In the genomic region with DNA sequence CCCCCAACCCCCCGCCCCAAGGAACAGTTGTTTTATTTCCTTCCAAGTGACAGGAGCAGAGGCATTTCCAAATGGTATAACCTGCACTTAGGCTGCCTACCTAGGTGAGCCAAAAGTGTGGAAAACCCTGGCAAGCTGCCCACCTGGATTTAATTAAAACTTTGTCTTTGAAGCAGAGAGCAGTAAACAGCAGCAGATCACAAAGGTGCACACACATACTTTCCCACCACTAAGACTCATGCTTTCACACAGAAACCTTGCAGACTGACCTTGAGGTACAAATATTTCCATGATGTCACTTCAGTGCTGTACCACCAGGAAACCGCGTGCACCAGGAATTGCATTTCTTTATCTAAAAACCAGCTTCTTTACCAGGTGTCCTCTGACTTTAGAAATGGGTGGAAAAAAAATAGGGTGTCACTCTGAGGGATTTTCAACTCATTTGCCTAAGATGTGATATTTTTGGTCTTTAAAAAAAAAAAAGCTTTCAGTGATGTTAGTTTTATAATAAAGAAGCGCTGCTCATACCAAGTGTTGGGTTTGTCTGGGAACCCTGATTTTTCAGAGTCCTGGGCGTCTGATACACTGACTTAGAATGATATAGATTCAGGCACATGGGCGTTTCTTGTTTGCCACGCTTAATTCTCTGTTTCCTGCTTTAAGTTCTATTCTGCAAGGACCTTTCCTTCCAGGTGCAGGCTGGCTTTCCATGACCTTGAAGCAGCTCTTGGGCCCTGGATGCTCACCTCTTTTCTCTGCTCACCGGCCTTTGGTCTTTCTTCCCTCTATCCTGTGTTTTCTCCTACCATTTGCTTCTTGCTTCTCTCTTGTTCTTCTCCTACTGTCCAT, we compare ENCODE assay signal across 1 cellular context.
TF ChIP-seq lines count a peak whose summit lies in the region.

No MANE protein-coding gene starts in this region.

TF ChIP-seq in GM12878, 131 proteins besides CTCF, POLR2A, EP300 and RAD21 (continued from another document and continues in another):
- TF ChIP-seq, protein P1, sequence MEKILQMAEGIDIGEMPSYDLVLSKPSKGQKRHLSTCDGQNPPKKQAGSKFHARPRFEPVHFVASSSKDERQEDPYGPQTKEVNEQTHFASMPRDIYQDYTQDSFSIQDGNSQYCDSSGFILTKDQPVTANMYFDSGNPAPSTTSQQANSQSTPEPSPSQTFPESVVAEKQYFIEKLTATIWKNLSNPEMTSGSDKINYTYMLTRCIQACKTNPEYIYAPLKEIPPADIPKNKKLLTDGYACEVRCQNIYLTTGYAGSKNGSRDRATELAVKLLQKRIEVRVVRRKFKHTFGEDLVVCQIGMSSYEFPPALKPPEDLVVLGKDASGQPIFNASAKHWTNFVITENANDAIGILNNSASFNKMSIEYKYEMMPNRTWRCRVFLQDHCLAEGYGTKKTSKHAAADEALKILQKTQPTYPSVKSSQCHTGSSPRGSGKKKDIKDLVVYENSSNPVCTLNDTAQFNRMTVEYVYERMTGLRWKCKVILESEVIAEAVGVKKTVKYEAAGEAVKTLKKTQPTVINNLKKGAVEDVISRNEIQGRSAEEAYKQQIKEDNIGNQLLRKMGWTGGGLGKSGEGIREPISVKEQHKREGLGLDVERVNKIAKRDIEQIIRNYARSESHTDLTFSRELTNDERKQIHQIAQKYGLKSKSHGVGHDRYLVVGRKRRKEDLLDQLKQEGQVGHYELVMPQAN (conservative IDR thresholded peaks at IDR 0.05): no peak
- 0 out of 2 replicates have a peak, but pooled peaks have one; percentile 48 for TF ChIP-seq CHD2 (IDR thresholded peaks at IDR 0.05; ENCODE audit: borderline replicate concordance, low read depth, low read length)
- TF ChIP-seq, protein P2, sequence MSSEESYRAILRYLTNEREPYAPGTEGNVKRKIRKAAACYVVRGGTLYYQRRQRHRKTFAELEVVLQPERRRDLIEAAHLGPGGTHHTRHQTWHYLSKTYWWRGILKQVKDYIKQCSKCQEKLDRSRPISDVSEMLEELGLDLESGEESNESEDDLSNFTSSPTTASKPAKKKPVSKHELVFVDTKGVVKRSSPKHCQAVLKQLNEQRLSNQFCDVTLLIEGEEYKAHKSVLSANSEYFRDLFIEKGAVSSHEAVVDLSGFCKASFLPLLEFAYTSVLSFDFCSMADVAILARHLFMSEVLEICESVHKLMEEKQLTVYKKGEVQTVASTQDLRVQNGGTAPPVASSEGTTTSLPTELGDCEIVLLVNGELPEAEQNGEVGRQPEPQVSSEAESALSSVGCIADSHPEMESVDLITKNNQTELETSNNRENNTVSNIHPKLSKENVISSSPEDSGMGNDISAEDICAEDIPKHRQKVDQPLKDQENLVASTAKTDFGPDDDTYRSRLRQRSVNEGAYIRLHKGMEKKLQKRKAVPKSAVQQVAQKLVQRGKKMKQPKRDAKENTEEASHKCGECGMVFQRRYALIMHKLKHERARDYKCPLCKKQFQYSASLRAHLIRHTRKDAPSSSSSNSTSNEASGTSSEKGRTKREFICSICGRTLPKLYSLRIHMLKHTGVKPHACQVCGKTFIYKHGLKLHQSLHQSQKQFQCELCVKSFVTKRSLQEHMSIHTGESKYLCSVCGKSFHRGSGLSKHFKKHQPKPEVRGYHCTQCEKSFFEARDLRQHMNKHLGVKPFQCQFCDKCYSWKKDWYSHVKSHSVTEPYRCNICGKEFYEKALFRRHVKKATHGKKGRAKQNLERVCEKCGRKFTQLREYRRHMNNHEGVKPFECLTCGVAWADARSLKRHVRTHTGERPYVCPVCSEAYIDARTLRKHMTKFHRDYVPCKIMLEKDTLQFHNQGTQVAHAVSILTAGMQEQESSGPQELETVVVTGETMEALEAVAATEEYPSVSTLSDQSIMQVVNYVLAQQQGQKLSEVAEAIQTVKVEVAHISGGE (CRISPR knock-in tag; IDR thresholded peaks at IDR 0.05): no peak
- no peak for TF ChIP-seq GATAD2B (conservative IDR thresholded peaks at IDR 0.05; ENCODE audit: low read depth)
- TF ChIP-seq TBL1XR1 (IDR thresholded peaks at IDR 0.05; ENCODE audit: low read depth, low read length): peak; percentile 57; the same call in 1 of the 2 replicates
- peak; percentile 64 for TF ChIP-seq SMAD1 (IDR thresholded peaks at IDR 0.05; ENCODE audit: low read depth, partially characterized antibody)
- TF ChIP-seq, protein P3, sequence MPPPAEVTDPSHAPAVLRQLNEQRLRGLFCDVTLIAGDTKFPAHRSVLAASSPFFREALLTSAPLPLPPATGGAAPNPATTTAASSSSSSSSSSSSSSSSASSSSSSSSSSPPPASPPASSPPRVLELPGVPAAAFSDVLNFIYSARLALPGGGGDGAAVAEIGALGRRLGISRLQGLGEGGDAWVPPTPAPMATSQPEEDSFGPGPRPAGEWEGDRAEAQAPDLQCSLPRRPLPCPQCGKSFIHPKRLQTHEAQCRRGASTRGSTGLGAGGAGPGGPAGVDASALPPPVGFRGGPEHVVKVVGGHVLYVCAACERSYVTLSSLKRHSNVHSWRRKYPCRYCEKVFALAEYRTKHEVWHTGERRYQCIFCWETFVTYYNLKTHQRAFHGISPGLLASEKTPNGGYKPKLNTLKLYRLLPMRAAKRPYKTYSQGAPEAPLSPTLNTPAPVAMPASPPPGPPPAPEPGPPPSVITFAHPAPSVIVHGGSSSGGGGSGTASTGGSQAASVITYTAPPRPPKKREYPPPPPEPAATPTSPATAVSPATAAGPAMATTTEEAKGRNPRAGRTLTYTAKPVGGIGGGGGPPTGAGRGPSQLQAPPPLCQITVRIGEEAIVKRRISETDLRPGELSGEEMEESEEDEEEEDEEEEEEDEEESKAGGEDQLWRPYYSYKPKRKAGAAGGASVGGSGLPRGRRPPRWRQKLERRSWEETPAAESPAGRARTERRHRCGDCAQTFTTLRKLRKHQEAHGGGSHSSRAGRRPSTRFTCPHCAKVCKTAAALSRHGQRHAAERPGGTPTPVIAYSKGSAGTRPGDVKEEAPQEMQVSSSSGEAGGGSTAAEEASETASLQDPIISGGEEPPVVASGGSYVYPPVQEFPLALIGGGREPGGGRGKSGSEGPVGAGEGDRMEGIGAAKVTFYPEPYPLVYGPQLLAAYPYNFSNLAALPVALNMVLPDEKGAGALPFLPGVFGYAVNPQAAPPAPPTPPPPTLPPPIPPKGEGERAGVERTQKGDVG (CRISPR knock-in tag; IDR thresholded peaks at IDR 0.05): no peak
- TF ChIP-seq BMI1 (IDR thresholded peaks at IDR 0.05; ENCODE audit: borderline replicate concordance): peak; percentile 41; the same call in 1 of the 2 replicates
- TF ChIP-seq, protein P4, sequence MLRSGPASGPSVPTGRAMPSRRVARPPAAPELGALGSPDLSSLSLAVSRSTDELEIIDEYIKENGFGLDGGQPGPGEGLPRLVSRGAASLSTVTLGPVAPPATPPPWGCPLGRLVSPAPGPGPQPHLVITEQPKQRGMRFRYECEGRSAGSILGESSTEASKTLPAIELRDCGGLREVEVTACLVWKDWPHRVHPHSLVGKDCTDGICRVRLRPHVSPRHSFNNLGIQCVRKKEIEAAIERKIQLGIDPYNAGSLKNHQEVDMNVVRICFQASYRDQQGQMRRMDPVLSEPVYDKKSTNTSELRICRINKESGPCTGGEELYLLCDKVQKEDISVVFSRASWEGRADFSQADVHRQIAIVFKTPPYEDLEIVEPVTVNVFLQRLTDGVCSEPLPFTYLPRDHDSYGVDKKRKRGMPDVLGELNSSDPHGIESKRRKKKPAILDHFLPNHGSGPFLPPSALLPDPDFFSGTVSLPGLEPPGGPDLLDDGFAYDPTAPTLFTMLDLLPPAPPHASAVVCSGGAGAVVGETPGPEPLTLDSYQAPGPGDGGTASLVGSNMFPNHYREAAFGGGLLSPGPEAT (IDR thresholded peaks at IDR 0.05; ENCODE audit: low read depth): peak; percentile 80
- TF ChIP-seq CREB1 (IDR thresholded peaks at IDR 0.05; ENCODE audit: low read depth): 0 out of 2 replicates have a peak, but pooled peaks have one; percentile 32
- no peak for TF ChIP-seq SMC3 (IDR thresholded peaks at IDR 0.05; ENCODE audit: borderline replicate concordance, low read length)
- no peak for TF ChIP-seq LARP7 (IDR thresholded peaks at IDR 0.05)
- TF ChIP-seq, protein P5, sequence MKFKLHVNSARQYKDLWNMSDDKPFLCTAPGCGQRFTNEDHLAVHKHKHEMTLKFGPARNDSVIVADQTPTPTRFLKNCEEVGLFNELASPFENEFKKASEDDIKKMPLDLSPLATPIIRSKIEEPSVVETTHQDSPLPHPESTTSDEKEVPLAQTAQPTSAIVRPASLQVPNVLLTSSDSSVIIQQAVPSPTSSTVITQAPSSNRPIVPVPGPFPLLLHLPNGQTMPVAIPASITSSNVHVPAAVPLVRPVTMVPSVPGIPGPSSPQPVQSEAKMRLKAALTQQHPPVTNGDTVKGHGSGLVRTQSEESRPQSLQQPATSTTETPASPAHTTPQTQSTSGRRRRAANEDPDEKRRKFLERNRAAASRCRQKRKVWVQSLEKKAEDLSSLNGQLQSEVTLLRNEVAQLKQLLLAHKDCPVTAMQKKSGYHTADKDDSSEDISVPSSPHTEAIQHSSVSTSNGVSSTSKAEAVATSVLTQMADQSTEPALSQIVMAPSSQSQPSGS (IDR thresholded peaks at IDR 0.05; ENCODE audit: low read length): peak; percentile 88
- TF ChIP-seq, protein P6, sequence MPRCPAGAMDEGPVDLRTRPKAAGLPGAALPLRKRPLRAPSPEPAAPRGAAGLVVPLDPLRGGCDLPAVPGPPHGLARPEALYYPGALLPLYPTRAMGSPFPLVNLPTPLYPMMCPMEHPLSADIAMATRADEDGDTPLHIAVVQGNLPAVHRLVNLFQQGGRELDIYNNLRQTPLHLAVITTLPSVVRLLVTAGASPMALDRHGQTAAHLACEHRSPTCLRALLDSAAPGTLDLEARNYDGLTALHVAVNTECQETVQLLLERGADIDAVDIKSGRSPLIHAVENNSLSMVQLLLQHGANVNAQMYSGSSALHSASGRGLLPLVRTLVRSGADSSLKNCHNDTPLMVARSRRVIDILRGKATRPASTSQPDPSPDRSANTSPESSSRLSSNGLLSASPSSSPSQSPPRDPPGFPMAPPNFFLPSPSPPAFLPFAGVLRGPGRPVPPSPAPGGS (IDR thresholded peaks at IDR 0.05; ENCODE audit: borderline replicate concordance, insufficient read depth, low read depth, low read length, poor library complexity, severe bottlenecking): peak; percentile 36
- TF ChIP-seq MXI1 (IDR thresholded peaks at IDR 0.05; ENCODE audit: low read depth, low read length): 0 out of 2 replicates have a peak, but pooled peaks have one; percentile 46
- TF ChIP-seq, protein P7, sequence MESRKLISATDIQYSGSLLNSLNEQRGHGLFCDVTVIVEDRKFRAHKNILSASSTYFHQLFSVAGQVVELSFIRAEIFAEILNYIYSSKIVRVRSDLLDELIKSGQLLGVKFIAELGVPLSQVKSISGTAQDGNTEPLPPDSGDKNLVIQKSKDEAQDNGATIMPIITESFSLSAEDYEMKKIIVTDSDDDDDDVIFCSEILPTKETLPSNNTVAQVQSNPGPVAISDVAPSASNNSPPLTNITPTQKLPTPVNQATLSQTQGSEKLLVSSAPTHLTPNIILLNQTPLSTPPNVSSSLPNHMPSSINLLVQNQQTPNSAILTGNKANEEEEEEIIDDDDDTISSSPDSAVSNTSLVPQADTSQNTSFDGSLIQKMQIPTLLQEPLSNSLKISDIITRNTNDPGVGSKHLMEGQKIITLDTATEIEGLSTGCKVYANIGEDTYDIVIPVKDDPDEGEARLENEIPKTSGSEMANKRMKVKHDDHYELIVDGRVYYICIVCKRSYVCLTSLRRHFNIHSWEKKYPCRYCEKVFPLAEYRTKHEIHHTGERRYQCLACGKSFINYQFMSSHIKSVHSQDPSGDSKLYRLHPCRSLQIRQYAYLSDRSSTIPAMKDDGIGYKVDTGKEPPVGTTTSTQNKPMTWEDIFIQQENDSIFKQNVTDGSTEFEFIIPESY (IDR thresholded peaks at IDR 0.05): peak; percentile 46; the same call in 1 of the 2 replicates
- peak; percentile 79 for TF ChIP-seq IKZF1 (conservative IDR thresholded peaks at IDR 0.05)
- peak in 1 of 2 experiments; percentile 44; a peak in 1 of 4 replicates for TF ChIP-seq ETV6 (conservative IDR thresholded peaks at IDR 0.05 in 1 of 2, IDR thresholded peaks at IDR 0.05 in 1 of 2; ENCODE audit: borderline replicate concordance in 1 of 2, low read depth in 1 of 2)
- 0 out of 2 replicates have a peak, but pooled peaks have one; percentile 21 for TF ChIP-seq NBN (IDR thresholded peaks at IDR 0.05)
- TF ChIP-seq, protein P8, sequence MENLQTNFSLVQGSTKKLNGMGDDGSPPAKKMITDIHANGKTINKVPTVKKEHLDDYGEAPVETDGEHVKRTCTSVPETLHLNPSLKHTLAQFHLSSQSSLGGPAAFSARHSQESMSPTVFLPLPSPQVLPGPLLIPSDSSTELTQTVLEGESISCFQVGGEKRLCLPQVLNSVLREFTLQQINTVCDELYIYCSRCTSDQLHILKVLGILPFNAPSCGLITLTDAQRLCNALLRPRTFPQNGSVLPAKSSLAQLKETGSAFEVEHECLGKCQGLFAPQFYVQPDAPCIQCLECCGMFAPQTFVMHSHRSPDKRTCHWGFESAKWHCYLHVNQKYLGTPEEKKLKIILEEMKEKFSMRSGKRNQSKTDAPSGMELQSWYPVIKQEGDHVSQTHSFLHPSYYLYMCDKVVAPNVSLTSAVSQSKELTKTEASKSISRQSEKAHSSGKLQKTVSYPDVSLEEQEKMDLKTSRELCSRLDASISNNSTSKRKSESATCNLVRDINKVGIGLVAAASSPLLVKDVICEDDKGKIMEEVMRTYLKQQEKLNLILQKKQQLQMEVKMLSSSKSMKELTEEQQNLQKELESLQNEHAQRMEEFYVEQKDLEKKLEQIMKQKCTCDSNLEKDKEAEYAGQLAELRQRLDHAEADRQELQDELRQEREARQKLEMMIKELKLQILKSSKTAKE (IDR thresholded peaks at IDR 0.05; ENCODE audit: low read depth, poor library complexity, severe bottlenecking): peak; percentile 71
- peak; percentile 86 for TF ChIP-seq ZNF384 (IDR thresholded peaks at IDR 0.05; ENCODE audit: borderline replicate concordance, low read depth, low read length)
- no peak for TF ChIP-seq KDM1A (IDR thresholded peaks at IDR 0.05; ENCODE audit: borderline replicate concordance)
- TF ChIP-seq, protein P9, sequence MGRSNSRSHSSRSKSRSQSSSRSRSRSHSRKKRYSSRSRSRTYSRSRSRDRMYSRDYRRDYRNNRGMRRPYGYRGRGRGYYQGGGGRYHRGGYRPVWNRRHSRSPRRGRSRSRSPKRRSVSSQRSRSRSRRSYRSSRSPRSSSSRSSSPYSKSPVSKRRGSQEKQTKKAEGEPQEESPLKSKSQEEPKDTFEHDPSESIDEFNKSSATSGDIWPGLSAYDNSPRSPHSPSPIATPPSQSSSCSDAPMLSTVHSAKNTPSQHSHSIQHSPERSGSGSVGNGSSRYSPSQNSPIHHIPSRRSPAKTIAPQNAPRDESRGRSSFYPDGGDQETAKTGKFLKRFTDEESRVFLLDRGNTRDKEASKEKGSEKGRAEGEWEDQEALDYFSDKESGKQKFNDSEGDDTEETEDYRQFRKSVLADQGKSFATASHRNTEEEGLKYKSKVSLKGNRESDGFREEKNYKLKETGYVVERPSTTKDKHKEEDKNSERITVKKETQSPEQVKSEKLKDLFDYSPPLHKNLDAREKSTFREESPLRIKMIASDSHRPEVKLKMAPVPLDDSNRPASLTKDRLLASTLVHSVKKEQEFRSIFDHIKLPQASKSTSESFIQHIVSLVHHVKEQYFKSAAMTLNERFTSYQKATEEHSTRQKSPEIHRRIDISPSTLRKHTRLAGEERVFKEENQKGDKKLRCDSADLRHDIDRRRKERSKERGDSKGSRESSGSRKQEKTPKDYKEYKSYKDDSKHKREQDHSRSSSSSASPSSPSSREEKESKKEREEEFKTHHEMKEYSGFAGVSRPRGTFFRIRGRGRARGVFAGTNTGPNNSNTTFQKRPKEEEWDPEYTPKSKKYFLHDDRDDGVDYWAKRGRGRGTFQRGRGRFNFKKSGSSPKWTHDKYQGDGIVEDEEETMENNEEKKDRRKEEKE (IDR thresholded peaks at IDR 0.05): no peak
- peak; percentile 76 for TF ChIP-seq MEF2B (IDR thresholded peaks at IDR 0.05; ENCODE audit: partially characterized antibody, poor library complexity, severe bottlenecking)
- TF ChIP-seq ZBED1 (IDR thresholded peaks at IDR 0.05; ENCODE audit: borderline replicate concordance): peak; percentile 43; the same call in 1 of the 2 replicates
- TF ChIP-seq RBBP5 (conservative IDR thresholded peaks at IDR 0.05): no peak
- TF ChIP-seq NFXL1 (IDR thresholded peaks at IDR 0.05; ENCODE audit: borderline replicate concordance): no peak
- peak; percentile 85 to 91 for TF ChIP-seq IKZF2 (IDR thresholded peaks at IDR 0.05)
- TF ChIP-seq ZSCAN29 (IDR thresholded peaks at IDR 0.05): peak; percentile 65; the same call in 1 of the 2 replicates
- peak; percentile 64 for TF ChIP-seq MTA2 (IDR thresholded peaks at IDR 0.05; ENCODE audit: low read depth)
